ENCODE assay signal across 8 cellular contexts in genomic region chr15:88246666-88247446, GRCh38.
DNase-seq lines count a peak whose midpoint lies in the region; ATAC-seq lines count a peak whose summit lies in the region.

No MANE protein-coding gene starts in this region.

- H3K4me3 Mint-ChIP-seq in central memory CD8-positive, alpha-beta T cell = no peak overlapping the region

- H3K9me3 Mint-ChIP-seq in central memory CD8-positive, alpha-beta T cell = no peaks in the 10 kb centered on the region

- H3K36me3 Mint-ChIP-seq in central memory CD8-positive, alpha-beta T cell (ENCODE audit: insufficient read depth) = no peaks in the 10 kb centered on the region

- ATAC-seq in GM18520 (IDR thresholded peaks at IDR 0.05; ENCODE audit: unreplicated experiment) (peak; percentile 55), HG03066 (IDR thresholded peaks at IDR 0.05; ENCODE audit: low read depth, unreplicated experiment) (peak; percentile 70)
- ATAC-seq in central memory CD8-positive, alpha-beta T cell (replicated peaks; ENCODE audit: extremely low read depth, poor library complexity, severe bottlenecking) = peak; percentile 68

- in situ Hi-C loops in ACHN (cut with HindIII; ENCODE audit: low pct_ligation_motif_present, low pct_unique_long_range_greater_than_20kb, low sequenced_read_pairs) = no loop called here

- DNase-seq in ACHN (peak; percentile 60), NCI-H2196 (lab: John Stamatoyannopoulos, UW; ENCODE audit: unreplicated experiment) (peak; percentile 61), kidney glomerular epithelial cell (lab: John Stamatoyannopoulos, UW) (peak; percentile 65)
- peak; percentile 77 for DNase-seq in activated CD4-positive, CD25-positive, alpha-beta regulatory T cell treated with anti-CD3 and anti-CD28 coated beads, Interleukin-2, amount 50 U/mL, for 72 hours
- peak; percentile 42 to 60 for DNase-seq in central memory CD8-positive, alpha-beta T cell (ENCODE audit: low spot score in 2 of 2)
- DNase-seq in stimulated activated CD4-positive, alpha-beta T cell treated with anti-CD3 and anti-CD28 coated beads, Interleukin-4, amount 100 ng/mL, for 1 hour = peak; percentile 74

- H3K27ac Mint-ChIP-seq in central memory CD8-positive, alpha-beta T cell (ENCODE audit: low read depth) = no peak overlapping the region

- H3K4me1 Mint-ChIP-seq in central memory CD8-positive, alpha-beta T cell = peaks cover 10% of the 10 kb centered on the region

- peaks cover 32% of the 10 kb centered on the region for H3K27me3 Mint-ChIP-seq in central memory CD8-positive, alpha-beta T cell

Comparison
In these comparisons a context has a peak if more than half of its experiments do, and no peak if none do; other contexts are left out.
1. Peak in every context shown above with its lines: DNase-seq and ATAC-seq.